22 cellular contexts compared by ENCODE assay signal in the genomic region with DNA sequence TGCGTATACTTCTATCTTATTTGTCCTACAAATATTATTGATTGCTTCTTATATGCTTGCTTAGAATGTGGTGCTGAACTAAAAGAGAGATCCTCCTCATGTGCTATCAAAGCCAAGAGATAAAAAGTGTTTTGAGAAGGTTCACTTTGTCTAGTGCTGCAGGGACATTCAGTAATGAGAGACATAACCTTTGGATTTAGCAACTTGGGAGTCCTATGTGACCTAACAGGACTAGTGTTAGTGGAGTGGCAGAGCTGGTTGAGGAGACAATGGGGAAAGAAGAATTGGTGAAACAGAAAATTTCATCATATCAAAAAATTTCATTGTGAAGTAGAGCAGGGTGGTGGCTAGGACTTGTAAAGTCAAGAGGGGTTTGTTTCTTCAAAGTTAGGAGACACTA.
"Had no signal": no experiment of that assay in that cellular context is flagged by ENCODE, and none has a peak within 500 bp of the region (broad histone marks: within the 10 kb centered on the region; RNA-seq: fewer than 3 reads in every experiment).

No MANE protein-coding gene starts in this region.

- H3K36me3 ChIP-seq: colonic mucosa, esophagus squamous epithelium, neural progenitor cell, ovary, spleen, tibial artery, upper lobe of right lung, vagina had no signal

- H3K4me3 Mint-ChIP-seq: mesothelial cell of epicardium; natural killer cell treated with Interleukin-12 subunit alpha and Interleukin-12 subunit beta and Interleukin-15 and Interleukin-18, amount 100 ng/mL, for 72 hours; neural progenitor cell; stimulated activated memory B cell treated with anti-CD40 and anti-IgM and Interleukin-4, amounts not matched to agents 10 μg/mL and 1 μg/mL and 100 μg/mL, for 72 hours; stimulated activated naive CD8-positive, alpha-beta T cell treated with anti-CD3 and anti-CD28 coated beads, Interleukin-15, Interleukin-2, amounts not matched to agents 100 ng/mL and 50 ng/mL, for 24 hours had no signal

- H3K4me2 ChIP-seq: hepatocyte, neural progenitor cell had no signal

- H3K27me3 ChIP-seq: colonic mucosa, esophagus squamous epithelium, hepatocyte, neural progenitor cell, ovary, spleen, tibial artery, upper lobe of right lung, vagina had no signal

- H3K4me3 ChIP-seq: colonic mucosa, esophagus squamous epithelium, hepatocyte, neural progenitor cell, ovary, spleen, tibial artery, upper lobe of right lung, vagina had no signal

- H3K4me1 Mint-ChIP-seq: neural progenitor cell had no signal

- H3K4me1 ChIP-seq: esophagus squamous epithelium, neural progenitor cell, upper lobe of right lung, vagina had no signal

- ATAC-seq: natural killer cell treated with Interleukin-12 subunit alpha and Interleukin-12 subunit beta and Interleukin-15 and Interleukin-18, amount 100 ng/mL, for 72 hours; sciatic nerve; stimulated activated memory B cell treated with anti-CD40 and anti-IgM and Interleukin-4, amounts not matched to agents 10 μg/mL and 1 μg/mL and 100 μg/mL, for 72 hours; upper lobe of right lung had no signal

- H3K27ac Mint-ChIP-seq: mesothelial cell of epicardium; neural progenitor cell; stimulated activated memory B cell treated with anti-CD40 and anti-IgM and Interleukin-4, amounts not matched to agents 10 μg/mL and 1 μg/mL and 100 μg/mL, for 72 hours; stimulated activated naive CD8-positive, alpha-beta T cell treated with anti-CD3 and anti-CD28 coated beads, Interleukin-15, Interleukin-2, amounts not matched to agents 100 ng/mL and 50 ng/mL, for 24 hours had no signal

- FAIRE-seq: kidney had no signal

- DNase-seq: colonic mucosa; dermis blood vessel endothelial cell; esophagus squamous epithelium; foreskin fibroblast; kidney; left cardiac atrium; nucleus accumbens; ovary; spleen; stimulated activated CD4-positive, alpha-beta T cell treated with anti-CD3 and anti-CD28 coated beads, Interleukin-15, amount 100 ng/mL, for 24 hours; stimulated activated CD4-positive, alpha-beta T cell treated with anti-CD3 and anti-CD28 coated beads, Interleukin-1b, Interleukin-23, amount 100 ng/mL, for 48 hours; stimulated activated CD4-positive, alpha-beta T cell treated with anti-CD3 and anti-CD28 coated beads, Interleukin-4, amount 100 ng/mL, for 24 hours; tibial artery; upper lobe of right lung had no signal

- H3K36me3 Mint-ChIP-seq: natural killer cell treated with Interleukin-12 subunit alpha and Interleukin-12 subunit beta and Interleukin-15 and Interleukin-18, amount 100 ng/mL, for 72 hours had no signal

- H2AFZ ChIP-seq: hepatocyte, neural progenitor cell had no signal

- H3K27me3 Mint-ChIP-seq: stimulated activated memory B cell treated with anti-CD40 and anti-IgM and Interleukin-4, amounts not matched to agents 10 μg/mL and 1 μg/mL and 100 μg/mL, for 72 hours; stimulated activated naive CD8-positive, alpha-beta T cell treated with anti-CD3 and anti-CD28 coated beads, Interleukin-15, Interleukin-2, amounts not matched to agents 100 ng/mL and 50 ng/mL, for 24 hours had no signal

- H3K9me3 Mint-ChIP-seq: natural killer cell treated with Interleukin-12 subunit alpha and Interleukin-12 subunit beta and Interleukin-15 and Interleukin-18, amount 100 ng/mL, for 72 hours; stimulated activated memory B cell treated with anti-CD40 and anti-IgM and Interleukin-4, amounts not matched to agents 10 μg/mL and 1 μg/mL and 100 μg/mL, for 72 hours; stimulated activated naive CD8-positive, alpha-beta T cell treated with anti-CD3 and anti-CD28 coated beads, Interleukin-15, Interleukin-2, amounts not matched to agents 100 ng/mL and 50 ng/mL, for 24 hours had no signal

- H3K9me3 ChIP-seq: colonic mucosa, esophagus squamous epithelium, ovary, spleen, tibial artery, upper lobe of right lung, vagina had no signal

- H3K27ac ChIP-seq: colonic mucosa, esophagus squamous epithelium, hepatocyte, neural progenitor cell, ovary, spleen, tibial artery, upper lobe of right lung, vagina had no signal
